ENCODE assay signal across 17 cellular contexts in the genomic region with DNA sequence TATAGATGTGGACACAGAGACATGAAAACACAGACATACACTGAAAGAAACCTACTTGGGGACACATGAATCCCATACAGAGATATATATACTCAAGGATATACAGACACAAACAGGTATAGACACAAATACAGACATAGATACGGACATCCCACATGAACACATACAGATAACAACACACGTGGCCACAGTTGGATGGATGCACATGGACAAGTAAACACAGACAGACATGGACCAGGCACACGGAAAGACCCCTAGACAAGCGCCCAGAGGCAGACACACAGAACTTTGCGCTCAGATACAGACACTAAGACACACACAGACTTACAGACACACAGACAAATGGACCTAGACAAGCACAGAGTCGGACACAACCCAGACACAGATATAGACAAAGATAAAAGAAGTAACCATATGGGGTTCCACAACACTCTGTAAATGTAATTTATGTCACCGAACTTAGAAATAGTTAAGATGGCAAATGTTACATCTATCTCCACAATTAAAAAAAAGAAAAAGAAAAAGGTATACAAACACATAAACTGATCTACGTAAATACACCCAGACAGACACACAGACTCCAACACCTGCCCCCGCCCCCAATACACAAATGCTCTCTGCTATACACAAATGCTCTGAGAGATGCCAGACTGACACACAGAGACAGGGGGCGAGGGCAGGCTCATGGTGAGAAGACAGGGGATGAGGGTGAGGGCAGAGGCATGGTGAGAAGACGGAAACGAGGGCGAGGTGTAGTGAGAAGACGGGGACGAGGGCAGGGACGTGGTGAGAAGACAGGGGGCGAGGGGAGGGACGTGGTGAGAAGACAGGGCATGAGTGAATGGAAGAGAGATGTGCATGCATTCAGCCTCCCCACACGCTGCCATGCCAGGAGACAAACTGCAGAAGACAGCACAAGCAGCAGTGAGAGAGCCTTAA.
"Had no signal": no experiment of that assay in that cellular context is flagged by ENCODE, and none has a peak within 500 bp of the region (broad histone marks: within the 10 kb centered on the region; RNA-seq: fewer than 3 reads in every experiment).

No MANE protein-coding gene starts in this region.

- H3K27ac Mint-ChIP-seq: activated CD4-positive, alpha-beta memory T cell treated with anti-CD3 and anti-CD28 coated beads, Interleukin-2, amount 10 ng/mL, durations not matched to agents 7 days and 5 days; activated CD4-positive, alpha-beta T cell treated with anti-CD3 and anti-CD28 coated beads for 36 hours; activated T-cell treated with anti-CD3 and anti-CD28 coated beads, Interleukin-2, amount 50 U/mL, for 72 hours; stimulated activated naive B cell treated with anti-CD40 and anti-IgM and Interleukin-4, amounts not matched to agents 10 μg/mL and 1 μg/mL and 100 μg/mL, for 72 hours had no signal

- ATAC-seq: activated CD4-positive, alpha-beta T cell treated with anti-CD3 and anti-CD28 coated beads for 36 hours; activated naive CD4-positive, alpha-beta T cell treated with anti-CD3 and anti-CD28 coated beads, Interleukin-2, amount 50 U/mL, for 72 hours; activated T-cell treated with anti-CD3 and anti-CD28 coated beads, Interleukin-2, amount 50 U/mL, for 72 hours; stimulated activated naive B cell treated with anti-CD40 and anti-IgM and Interleukin-4, amounts not matched to agents 10 μg/mL and 1 μg/mL and 100 μg/mL, for 72 hours had no signal

- H3K36me3 ChIP-seq: uterus had no signal

- H3K27ac ChIP-seq: thyroid gland, WERI-Rb-1 had no signal

- H3K4me3 ChIP-seq: lung, skin epidermis, thyroid gland, uterus had no signal

- H3K4me3 Mint-ChIP-seq: activated CD4-positive, alpha-beta memory T cell treated with anti-CD3 and anti-CD28 coated beads, Interleukin-2, amount 10 ng/mL, durations not matched to agents 7 days and 5 days; activated CD4-positive, alpha-beta T cell treated with anti-CD3 and anti-CD28 coated beads for 36 hours; activated T-cell treated with anti-CD3 and anti-CD28 coated beads, Interleukin-2, amount 50 U/mL, for 72 hours; stimulated activated naive B cell treated with anti-CD40 and anti-IgM and Interleukin-4, amounts not matched to agents 10 μg/mL and 1 μg/mL and 100 μg/mL, for 72 hours had no signal

- H3K9me3 Mint-ChIP-seq: activated CD4-positive, alpha-beta memory T cell treated with anti-CD3 and anti-CD28 coated beads, Interleukin-2, amount 10 ng/mL, durations not matched to agents 7 days and 5 days; activated naive CD4-positive, alpha-beta T cell treated with anti-CD3 and anti-CD28 coated beads, Interleukin-2, amount 50 U/mL, for 72 hours; activated T-cell treated with anti-CD3 and anti-CD28 coated beads, Interleukin-2, amount 50 U/mL, for 72 hours; stimulated activated naive B cell treated with anti-CD40 and anti-IgM and Interleukin-4, amounts not matched to agents 10 μg/mL and 1 μg/mL and 100 μg/mL, for 72 hours had no signal

- H3K27me3 Mint-ChIP-seq: activated CD4-positive, alpha-beta memory T cell treated with anti-CD3 and anti-CD28 coated beads, Interleukin-2, amount 10 ng/mL, durations not matched to agents 7 days and 5 days; activated CD4-positive, alpha-beta T cell treated with anti-CD3 and anti-CD28 coated beads for 36 hours; stimulated activated naive B cell treated with anti-CD40 and anti-IgM and Interleukin-4, amounts not matched to agents 10 μg/mL and 1 μg/mL and 100 μg/mL, for 72 hours had no signal

- H3K27me3 ChIP-seq: thyroid gland, uterus had no signal

- H3K4me1 Mint-ChIP-seq: activated CD4-positive, alpha-beta T cell treated with anti-CD3 and anti-CD28 coated beads for 36 hours had no signal

- DNase-seq: activated CD4-positive, alpha-beta memory T cell treated with anti-CD3 and anti-CD28 coated beads, Interleukin-2, amount 10 ng/mL, durations not matched to agents 7 days and 5 days; activated CD4-positive, alpha-beta T cell treated with anti-CD3 and anti-CD28 coated beads for 36 hours; activated CD8-positive, alpha-beta memory T cell treated with anti-CD3 and anti-CD28 coated beads, Interleukin-2, amount 50 U/mL, for 48 hours; activated gamma-delta T cell; activated T-cell treated with anti-CD3 and anti-CD28 coated beads, Interleukin-2, amount 50 U/mL, for 72 hours; anterior cingulate cortex; posterior cingulate gyrus; stimulated activated CD4-positive, alpha-beta T cell treated with anti-CD3 and anti-CD28 coated beads, Interleukin-15, amount 100 ng/mL, for 24 hours; stimulated activated CD4-positive, alpha-beta T cell treated with anti-CD3 and anti-CD28 coated beads, Interleukin-4, amount 100 ng/mL, for 1 hour; stimulated activated naive B cell treated with anti-CD40 and anti-IgM and Interleukin-4, amounts not matched to agents 10 μg/mL and 1 μg/mL and 100 μg/mL, for 72 hours; SW 1271; thyroid gland; WERI-Rb-1 had no signal

- H3K9me3 ChIP-seq: thyroid gland, uterus had no signal
